8 cellular contexts compared by ENCODE assay signal in genomic region chr18:79405781-79406575, GRCh38. TPM values are rescaled to one million over a fixed set of nuclear protein-coding genes. Genes with fewer than 3 reads are reported as not detected.
A peak's percentile ranks its signal among the peaks of the same experiment; 100 is the strongest.
DNase-seq lines count a peak whose midpoint lies in the region; ATAC-seq, FAIRE-seq and TF ChIP-seq lines count a peak whose summit lies in the region.

No MANE protein-coding gene starts in this region.

- peaks cover 0 to 8% (median 7%) of the 10 kb centered on the region in 4 donors for H3K36me3 ChIP-seq in upper lobe of left lung

- no peak overlapping the region for H3K4me3 Mint-ChIP-seq in progenitor cell of endocrine pancreas (ENCODE audit: low read depth)

- peak; percentile 43 to 82 (median 70) for DNase-seq in activated CD4-positive, CD25-positive, alpha-beta regulatory T cell (lab: John Stamatoyannopoulos, UW)
- DNase-seq in coronary artery (ENCODE audit: low spot score): no peak
- DNase-seq in progenitor cell of endocrine pancreas (ENCODE audit: low spot score, unreplicated experiment): no peak
- peak; percentile 61 to 80 for DNase-seq in upper lobe of left lung
- DNase-seq in D721Med (ENCODE audit: insufficient read length, low spot score): no peak
- no peak for DNase-seq in 8988T

- H3K4me1 Mint-ChIP-seq in progenitor cell of endocrine pancreas (ENCODE audit: low read depth): peaks cover 6% of the 10 kb centered on the region

- peaks cover 31 to 62% (median 38%) of the 10 kb centered on the region in 4 donors for H3K4me1 ChIP-seq in upper lobe of left lung

- ATAC-seq in GM18873 (IDR thresholded peaks at IDR 0.05; ENCODE audit: low FRiP score, unreplicated experiment): peak; percentile 59
- ATAC-seq in HG03064 (IDR thresholded peaks at IDR 0.05; ENCODE audit: low read depth, unreplicated experiment): peak; percentile 81
- ATAC-seq in upper lobe of left lung (ENCODE audit: low FRiP score in 2 of 2): peak; percentile 52 to 58

- WGBS in upper lobe of left lung, 2 donors: 44 to 61% methylated on average over 26 to 27 of the region's 27 CpGs

- H3K27me3 ChIP-seq in upper lobe of left lung: no peaks in the 10 kb centered on the region

- no peaks in the 10 kb centered on the region for H3K9me3 ChIP-seq in upper lobe of left lung

- no peak for FAIRE-seq in D721Med (lab: Jason Lieb, UNC)

- H3K27me3 Mint-ChIP-seq in progenitor cell of endocrine pancreas: peaks cover 23% of the 10 kb centered on the region

- TF ChIP-seq CTCF in coronary artery (IDR thresholded peaks at IDR 0.05): no peak
- TF ChIP-seq CTCF in progenitor cell of endocrine pancreas (IDR thresholded peaks at IDR 0.05; ENCODE audit: unreplicated experiment): no peak
- TF ChIP-seq CTCF in upper lobe of left lung (IDR thresholded peaks at IDR 0.05): no peak
- TF ChIP-seq CTCF in D721Med (IDR thresholded peaks at IDR 0.05; ENCODE audit: insufficient read depth, missing control alignments): no peak

- TF ChIP-seq POLR2A in upper lobe of left lung (IDR thresholded peaks at IDR 0.05): peak in 1 of 4 donors; percentile 47

- no peaks in the 10 kb centered on the region for H3K9me3 Mint-ChIP-seq in progenitor cell of endocrine pancreas (ENCODE audit: low read depth)

- peaks cover 1% of the 10 kb centered on the region for H3K36me3 Mint-ChIP-seq in progenitor cell of endocrine pancreas (ENCODE audit: insufficient read depth)

- H3K4me3 ChIP-seq in coronary artery (no peak overlapping the region), upper lobe of left lung (peak overlapping the region in 2 of 4 donors; percentile 19 to 25)

- peak in 1 of 4 donors; percentile 18 for TF ChIP-seq EP300 in upper lobe of left lung (IDR thresholded peaks at IDR 0.05)

- H3K27ac ChIP-seq in coronary artery (peak overlapping the region; percentile 50 to 90), upper lobe of left lung (peak overlapping the region; percentile 63 to 77 (median 70))

- H3K27ac Mint-ChIP-seq in progenitor cell of endocrine pancreas: peak overlapping the region; percentile 56

RNA-seq across cellular contexts. Expression of gene NFATC1, which starts 10.2 kb away (rescaled TPM):
- 4.5 and 5.6 TPM in 2 replicates for total RNA-seq in progenitor cell of endocrine pancreas
- total RNA-seq in upper lobe of left lung: 10 to 100 TPM; 13.6 to 39.5 (median 20.3) TPM

Comparison
In these comparisons a context has a peak if more than half of its experiments do, and no peak if none do; other contexts are left out.
1. DNase-seq: peak in activated CD4-positive, CD25-positive, alpha-beta regulatory T cell (4 of 4) and upper lobe of left lung (2 of 2); none in coronary artery (single experiment), progenitor cell of endocrine pancreas (single experiment), D721Med (single experiment) and 8988T (single experiment).
2. Peak in every context shown above with its lines, with median percentiles within 50 percentile points of each other: ATAC-seq.